Comparison of ENCODE assay signal across 8 cellular contexts in the genomic region with DNA sequence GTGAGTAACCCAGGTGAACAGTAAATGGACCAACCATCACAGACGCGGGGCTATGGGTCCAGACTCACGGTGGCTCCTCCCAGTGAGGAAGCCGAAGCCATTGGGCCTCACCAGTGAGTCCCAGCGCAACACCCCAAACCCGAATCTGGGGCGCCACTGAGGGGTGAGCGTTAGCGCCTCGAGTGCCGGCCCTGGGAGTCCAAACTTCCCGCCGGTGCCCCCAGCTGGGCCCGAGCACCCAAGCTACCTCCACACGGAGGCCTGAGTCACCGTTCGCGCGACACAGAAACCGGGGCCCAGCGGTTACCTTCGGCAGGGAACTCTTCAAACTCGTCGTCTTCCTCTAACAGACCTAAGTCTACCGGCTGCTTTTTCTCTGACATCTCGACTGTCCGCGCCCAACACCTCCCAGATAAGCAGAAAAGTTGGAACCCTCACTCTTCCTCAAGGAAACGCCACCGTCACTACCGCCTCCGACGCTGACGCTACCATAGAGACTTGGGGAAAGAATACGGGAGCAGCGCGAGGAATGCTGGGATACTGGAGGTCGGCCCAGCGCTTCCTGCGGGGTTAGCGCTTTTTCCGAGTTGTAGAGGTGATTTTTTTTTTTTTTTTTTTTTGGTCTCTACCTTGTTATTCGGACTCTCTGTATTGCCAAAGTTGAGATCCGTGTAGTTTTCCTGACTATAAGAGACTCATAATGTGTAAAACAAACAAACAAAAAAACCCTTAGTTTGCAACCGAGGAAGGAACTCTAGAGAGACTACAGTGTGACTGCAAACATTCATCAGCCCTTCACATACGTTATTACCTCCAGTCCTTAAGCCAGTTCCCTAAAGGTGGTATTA. TPM values are rescaled to one million over a fixed set of nuclear protein-coding genes. Genes with fewer than 3 reads are reported as not detected.
DNase-seq lines count a peak whose midpoint lies in the region; ATAC-seq and TF ChIP-seq lines count a peak whose summit lies in the region.

A gene (minus strand): TSS at position 466 of the 848 bp plus-strand sequence. CDS start 83 bp downstream, at position 383.

- intact Hi-C loops in heart left ventricle (cut with DNase I): loop anchor here in 5 of 10 donors (5.0 to 10.0 kb wide), 4 partner anchors 295 to 387 kb away; a partner anchor contains a TSS

- H3K4me1 ChIP-seq in adipocyte (ENCODE audit: control insufficient read depth, insufficient read depth, low read length): peaks cover 20% of the 10 kb centered on the region
- H3K4me1 ChIP-seq in heart left ventricle: peaks cover 6 to 29% (median 22%) of the 10 kb centered on the region in 12 donors

- H3K27me3 Mint-ChIP-seq in type B pancreatic cell: no peaks in the 10 kb centered on the region

- H3K4me3 ChIP-seq in adipocyte (ENCODE audit: low read length): peak within 1 kb of the TSS; percentile 100
- H3K4me3 ChIP-seq in heart left ventricle: peak within 1 kb of the TSS; percentile 61 to 99 (median 90)

- H3K4me1 Mint-ChIP-seq in type B pancreatic cell (ENCODE audit: unreplicated experiment): peaks cover 23% of the 10 kb centered on the region

- H3K9me3 Mint-ChIP-seq in type B pancreatic cell: peaks cover 7% of the 10 kb centered on the region

- TF ChIP-seq CTCF in heart left ventricle (IDR thresholded peaks at IDR 0.05): no peak
- TF ChIP-seq CTCF in type B pancreatic cell (conservative IDR thresholded peaks at IDR 0.05): no peak

- ATAC-seq in HG02588 (IDR thresholded peaks at IDR 0.05; ENCODE audit: unreplicated experiment): peak; percentile 87
- peak; percentile 98 to 100 (median 100) for ATAC-seq in heart left ventricle

- peak; percentile 23 for TF ChIP-seq POLR2A in GM10847 (IDR thresholded peaks at IDR 0.05; ENCODE audit: extremely low read depth, insufficient read length)
- TF ChIP-seq POLR2A in heart left ventricle (IDR thresholded peaks at IDR 0.05): peak in 1 of 2 donors; percentile 41

- peak within 1 kb of the TSS; percentile 99 for H3K4me3 Mint-ChIP-seq in type B pancreatic cell

- H3K27ac ChIP-seq in heart left ventricle: peak within 1 kb of the TSS; percentile 60 to 93 (median 89)

- H3K36me3 ChIP-seq in adipocyte (ENCODE audit: control insufficient read depth, insufficient read depth, low read length, severe bottlenecking) (peaks cover 3% of the 10 kb centered on the region), heart left ventricle (peaks cover 0 to 16% (median 12%) of the 10 kb centered on the region in 9 donors)

- H3K9ac ChIP-seq in adipocyte (ENCODE audit: low read length): peak within 1 kb of the TSS; percentile 97

- peak; percentile 80 for DNase-seq in NCI-H1092 (lab: John Stamatoyannopoulos, UW)
- peak; percentile 95 for DNase-seq in SW480 (ENCODE audit: low spot score)
- peak; percentile 94 for DNase-seq in adipocyte (ENCODE audit: low read depth)
- peak; percentile 87 to 93 (median 90) for DNase-seq in heart left ventricle
- DNase-seq in pons (ENCODE audit: low spot score): peak; percentile 87
- peak; percentile 75 for DNase-seq in type B pancreatic cell (ENCODE audit: extremely low spot score, unreplicated experiment)

- peaks cover 8% of the 10 kb centered on the region for H3K36me3 Mint-ChIP-seq in type B pancreatic cell

- H3K27me3 ChIP-seq in adipocyte (replicated peaks; ENCODE audit: control insufficient read depth, insufficient read depth, low read length): no peaks in the 10 kb centered on the region
- no peaks in the 10 kb centered on the region for H3K27me3 ChIP-seq in heart left ventricle

- peak within 1 kb of the TSS; percentile 98 for H3K27ac Mint-ChIP-seq in type B pancreatic cell

- H3K9me3 ChIP-seq in adipocyte (ENCODE audit: control insufficient read depth, low read length) (peaks cover 6% of the 10 kb centered on the region), heart left ventricle (peaks cover 0 to 8% (median 0%) of the 10 kb centered on the region in 12 donors)

- 0 to 2% (median 1%) methylated on average over 44 to 46 of the region's 46 CpGs for WGBS in heart left ventricle, 4 donors

RNA-seq across cellular contexts. Expression of the gene that starts here (rescaled TPM):
- total RNA-seq in heart left ventricle (10 to 100 TPM; 25.5 to 66.2 (median 42.5) TPM), type B pancreatic cell (ENCODE audit: low replicate concordance) (62.5 and 62.6 TPM in 2 replicates)
- 100 to 1,000 TPM in 1 of 2 donors, 10 to 100 TPM in 1; 71.8 to 157 TPM for polyA plus RNA-seq in heart left ventricle

Comparison
In these comparisons a context has a peak if more than half of its experiments do, and no peak if none do; other contexts are left out.
1. Peak in every context shown above with its lines: DNase-seq, ATAC-seq, H3K4me3 ChIP-seq and H3K27ac ChIP-seq.